ENCODE assay signal across 14 cellular contexts in genomic region chr20:19816386-19816785, GRCh38. TPM values are rescaled to one million over a fixed set of nuclear protein-coding genes. Genes with fewer than 3 reads are reported as not detected.
DNase-seq lines count a peak whose midpoint lies in the region; ATAC-seq, FAIRE-seq and TF ChIP-seq lines count a peak whose summit lies in the region.
"Had no signal": no experiment of that assay in that cellular context is flagged by ENCODE, and none has a peak within 500 bp of the region (broad histone marks: within the 10 kb centered on the region; RNA-seq: fewer than 3 reads in every experiment).

No MANE protein-coding gene starts in this region.

- peaks cover 2% of the 10 kb centered on the region for H3K79me1 ChIP-seq in trophoblast cell (ENCODE audit: low read length)

- no peak overlapping the region for H3K4me3 ChIP-seq in BLaER1 treated with 17β-estradiol and CSF1 and Interleukin-3, amounts not matched to agents 10 nM and 100 nM
- H3K4me3 ChIP-seq in PC-3 (ENCODE audit: low read length), result no peak overlapping the region
- no peak overlapping the region for H3K4me3 ChIP-seq in endothelial cell of umbilical vein (replicated peaks in 1 of 3; ENCODE audit: insufficient read depth in 1 of 3, low read depth in 1 of 3, low read length in 3 of 3)
- H3K4me3 ChIP-seq in trophoblast cell (ENCODE audit: low read depth, low read length), result no peak overlapping the region
- H3K4me3 ChIP-seq: pancreas had no signal

- intact Hi-C loops in PC-3 (cut with micrococcal nuclease) (loop anchor here (5.0 kb wide), 2 partner anchors 41 to 161 kb away; no protein-coding TSS in a partner anchor), endothelial cell of umbilical vein (cut with micrococcal nuclease) (loop anchor here (2.0 to 10.0 kb wide), 2 partner anchors 14 to 918 kb away; no protein-coding TSS in a partner anchor)

- H3K4me1 ChIP-seq in BLaER1 treated with 17β-estradiol and CSF1 and Interleukin-3, amounts not matched to agents 10 nM and 100 nM, result peaks cover 63 to 80% (median 75%) of the 10 kb centered on the region in 10 experiments
- H3K4me1 ChIP-seq in PC-3 (ENCODE audit: insufficient read depth, low read length) (peaks cover 50% of the 10 kb centered on the region), endothelial cell of umbilical vein (ENCODE audit: control insufficient read depth, extremely low read depth, insufficient read depth, low read length) (peaks cover 59% of the 10 kb centered on the region), trophoblast cell (ENCODE audit: control insufficient read depth in 1 of 2, insufficient read depth in 2 of 2, low read length in 2 of 2) (peaks cover 0 to 3% of the 10 kb centered on the region in 2 experiments)

- H2AFZ ChIP-seq in PC-3 (ENCODE audit: low read length), result no peak overlapping the region
- H2AFZ ChIP-seq in endothelial cell of umbilical vein (ENCODE audit: low read depth, low read length), result no peak overlapping the region
- H2AFZ ChIP-seq in trophoblast cell (ENCODE audit: insufficient read depth, low read length, poor library complexity), result no peak overlapping the region

- H3K18ac ChIP-seq in trophoblast cell (ENCODE audit: low read length), result no peak overlapping the region

- no peak overlapping the region for H3K4ac ChIP-seq in trophoblast cell (ENCODE audit: low read depth, low read length)

- H3K23ac ChIP-seq in trophoblast cell (ENCODE audit: low read length), result no peak overlapping the region

- peak overlapping the region in 10 of 11 experiments; percentile 39 to 72 (median 64); a peak in 19 of 22 replicates for H3K27ac ChIP-seq in BLaER1 treated with 17β-estradiol and CSF1 and Interleukin-3, amounts not matched to agents 10 nM and 100 nM
- H3K27ac ChIP-seq in PC-3 (ENCODE audit: low read length) (peak overlapping the region; percentile 98), endothelial cell of umbilical vein (ENCODE audit: insufficient read depth, low read depth, low read length) (peak overlapping the region; percentile 96), trophoblast cell (ENCODE audit: low read depth, low read length) (no peak overlapping the region)
- H3K27ac ChIP-seq: pancreas had no signal

- H2BK120ac ChIP-seq in trophoblast cell (ENCODE audit: insufficient read depth, low read length, poor library complexity), result no peak overlapping the region

- H4K91ac ChIP-seq in trophoblast cell (ENCODE audit: low read depth, low read length), result peak overlapping the region; percentile 70

- no peak overlapping the region for H3K14ac ChIP-seq in trophoblast cell (ENCODE audit: low read length)

- no peaks in the 10 kb centered on the region; a peak in 3 of 22 replicates for H4K20me1 ChIP-seq in BLaER1 treated with 17β-estradiol and CSF1 and Interleukin-3, amounts not matched to agents 10 nM and 100 nM
- H4K20me1 ChIP-seq in PC-3 (ENCODE audit: low read length) (no peaks in the 10 kb centered on the region), endothelial cell of umbilical vein (replicated peaks; ENCODE audit: control insufficient read depth, extremely low read depth, insufficient read depth, low read length) (no peaks in the 10 kb centered on the region)

- H3K9ac ChIP-seq in BLaER1 treated with 17β-estradiol and CSF1 and Interleukin-3, amounts not matched to agents 10 nM and 100 nM, result peak overlapping the region in 1 of 11 experiments; percentile 35; a peak in 2 of 22 replicates
- peak overlapping the region; percentile 89 for H3K9ac ChIP-seq in PC-3 (ENCODE audit: low read length)
- peak overlapping the region; percentile 88 for H3K9ac ChIP-seq in endothelial cell of umbilical vein (replicated peaks; ENCODE audit: extremely low read depth, insufficient read depth, low read length)
- no peak overlapping the region for H3K9ac ChIP-seq in trophoblast cell (ENCODE audit: low read length)

- no CpG with 5 or more reads among the region's 4 CpGs for WGBS in trophoblast cell (ENCODE audit: extremely low coverage, insufficient coverage, insufficient read length)

- no peak overlapping the region for H4K12ac ChIP-seq in trophoblast cell (ENCODE audit: low read depth, low read length)

- H3K27me3 ChIP-seq in BLaER1 treated with 17β-estradiol and CSF1 and Interleukin-3, amounts not matched to agents 10 nM and 100 nM, result no peaks in the 10 kb centered on the region
- no peaks in the 10 kb centered on the region for H3K27me3 ChIP-seq in PC-3 (ENCODE audit: low read length)
- no peaks in the 10 kb centered on the region for H3K27me3 ChIP-seq in endothelial cell of umbilical vein (ENCODE audit: control insufficient read depth in 2 of 2, insufficient read depth in 2 of 2, low read length in 2 of 2)
- H3K27me3 ChIP-seq in trophoblast cell (ENCODE audit: insufficient read depth, low read length), result no peaks in the 10 kb centered on the region
- H3K27me3 ChIP-seq: pancreas had no signal

- no peak for TF ChIP-seq POLR2A in endothelial cell of umbilical vein (IDR thresholded peaks at IDR 0.05; ENCODE audit: low read depth, low read length)

- peak overlapping the region; percentile 55 to 87 (median 74) for H3K4me2 ChIP-seq in BLaER1 treated with 17β-estradiol and CSF1 and Interleukin-3, amounts not matched to agents 10 nM and 100 nM
- peak overlapping the region; percentile 52 for H3K4me2 ChIP-seq in PC-3 (ENCODE audit: low read length)
- H3K4me2 ChIP-seq in endothelial cell of umbilical vein (ENCODE audit: insufficient read depth, low read length), result peak overlapping the region; percentile 47
- H3K4me2 ChIP-seq in trophoblast cell (ENCODE audit: low read length), result no peak overlapping the region

- no peak overlapping the region for H2AK5ac ChIP-seq in trophoblast cell (ENCODE audit: low read length)

- peak; percentile 49 for DNase-seq in PC-3
- DNase-seq in endothelial cell of umbilical vein (ENCODE audit: low read depth, low spot score), result no peak
- DNase-seq in trophoblast cell, result no peak
- DNase-seq in NCI-H510A (lab: John Stamatoyannopoulos, UW), result no peak
- DNase-seq: activated CD4-positive, alpha-beta T cell treated with anti-CD3 and anti-CD28 coated beads, Interleukin-2, amount 50 U/mL, for 1 hour; activated naive CD8-positive, alpha-beta T cell treated with anti-CD3 and anti-CD28 coated beads for 36 hours; activated T-cell treated with anti-CD3 and anti-CD28 coated beads, Interleukin-2, amount 50 U/mL, for 24 hours; NCI-H187 treated with DMSO at 0.1 percent for 48 hours; pancreas; stimulated activated naive CD8-positive, alpha-beta T cell treated with anti-CD3 and anti-CD28 coated beads, Interleukin-15, amount 100 ng/mL, for 72 hours had no signal

- TF ChIP-seq CTCF in PC-3 (conservative IDR thresholded peaks at IDR 0.05; ENCODE audit: low read depth, low read length) (no peak), endothelial cell of umbilical vein (IDR thresholded peaks at IDR 0.05; ENCODE audit: extremely low read depth in 1 of 2, insufficient read depth in 1 of 2, low read depth in 1 of 2, low read length in 2 of 2) (no peak)

- FAIRE-seq in endothelial cell of umbilical vein (lab: Jason Lieb, UNC), result no peak
- FAIRE-seq: pancreas had no signal

- H3K9me2 ChIP-seq in PC-3 (replicated peaks; ENCODE audit: low read length), result no peaks in the 10 kb centered on the region

- peaks cover 7 to 17% (median 9%) of the 10 kb centered on the region in 11 experiments; a peak in 20 of 22 replicates for H3K9me3 ChIP-seq in BLaER1 treated with 17β-estradiol and CSF1 and Interleukin-3, amounts not matched to agents 10 nM and 100 nM (replicated peaks in 1 of 11)
- H3K9me3 ChIP-seq in PC-3 (ENCODE audit: low read length) (no peaks in the 10 kb centered on the region), endothelial cell of umbilical vein (replicated peaks; ENCODE audit: control insufficient read depth, insufficient read depth, low read length) (no peaks in the 10 kb centered on the region), trophoblast cell (ENCODE audit: insufficient read depth, low read depth, low read length) (peaks cover 2% of the 10 kb centered on the region)
- H3K9me3 ChIP-seq: pancreas had no signal

- dilution Hi-C loops in endothelial cell of umbilical vein (cut with MboI; ENCODE audit: extremely low pct_ligation_motif_present, low sequenced_read_pairs), result loop anchor here (5.0 to 25.0 kb wide), 2 partner anchors 71 to 171 kb away; no protein-coding TSS in a partner anchor

- H2BK5ac ChIP-seq in trophoblast cell (ENCODE audit: low read depth, low read length, poor library complexity), result no peak overlapping the region

- no peak overlapping the region for H2BK12ac ChIP-seq in trophoblast cell (ENCODE audit: low read length)

- H3F3A ChIP-seq in PC-3 (ENCODE audit: low read length, unreplicated experiment), result peaks cover 10% of the 10 kb centered on the region

- H3K9me1 ChIP-seq in endothelial cell of umbilical vein (replicated peaks; ENCODE audit: control insufficient read depth, extremely low read depth, insufficient read depth, low read length), result no peaks in the 10 kb centered on the region

- H4K8ac ChIP-seq in trophoblast cell (ENCODE audit: low read depth, low read length), result no peak overlapping the region

- no TSS peak for BruUV-seq in PC-3 (replicated peaks; lab: Mats Ljungman, UMichigan)
- BruUV-seq in endothelial cell of umbilical vein (replicated peaks; lab: Mats Ljungman, UMichigan), result TSS peak; percentile 71

- CTCF ChIA-PET in PC-3 (lab: Charles Lee) (interaction anchor here (1.9 kb wide), 1 partner anchor 11 kb away, joined by 18 read pairs; no protein-coding TSS in a partner anchor), endothelial cell of umbilical vein (lab: Charles Lee) (interaction anchor here (1.3 to 4.1 kb wide), 5 partner anchors 11 to 177 kb away, joined by 4 to 32 read pairs (median 23); no protein-coding TSS in a partner anchor)

- ATAC-seq in PC-3 (no peak), HG03460 (IDR thresholded peaks at IDR 0.05; ENCODE audit: unreplicated experiment) (no peak), HG02798 (IDR thresholded peaks at IDR 0.05; ENCODE audit: poor library complexity, unreplicated experiment) (no peak), HG02642 (IDR thresholded peaks at IDR 0.05; ENCODE audit: poor library complexity, unreplicated experiment) (no peak)
- ATAC-seq: stimulated activated naive CD8-positive, alpha-beta T cell treated with anti-CD3 and anti-CD28 coated beads, Interleukin-15, amount 100 ng/mL, for 72 hours had no signal

- POLR2A ChIA-PET in PC-3 (lab: Charles Lee; ENCODE audit: unreplicated experiment), result no interaction called here
- POLR2A ChIA-PET in endothelial cell of umbilical vein (lab: Charles Lee), result interaction anchor here (1.2 to 1.3 kb wide), 3 partner anchors 9 to 176 kb away, joined by 3 to 5 read pairs (median 3); no protein-coding TSS in a partner anchor

- H3K36me3 ChIP-seq in BLaER1 treated with 17β-estradiol and CSF1 and Interleukin-3, amounts not matched to agents 10 nM and 100 nM, result peaks cover 0 to 14% (median 5%) of the 10 kb centered on the region in 11 experiments; a peak in 7 of 22 replicates
- H3K36me3 ChIP-seq in PC-3 (ENCODE audit: low read depth, low read length) (no peaks in the 10 kb centered on the region), endothelial cell of umbilical vein (ENCODE audit: control insufficient read depth in 2 of 2, extremely low read depth in 1 of 2, insufficient read depth in 2 of 2, low read length in 2 of 2) (no peaks in the 10 kb centered on the region), trophoblast cell (ENCODE audit: control insufficient read depth in 1 of 2, insufficient read depth in 2 of 2, low read length in 2 of 2) (peaks cover 0 to 3% of the 10 kb centered on the region in 2 experiments)
- H3K36me3 ChIP-seq: pancreas had no signal

- H3K79me2 ChIP-seq in PC-3 (ENCODE audit: low read length) (no peaks in the 10 kb centered on the region), endothelial cell of umbilical vein (ENCODE audit: control insufficient read depth, insufficient read depth, low read length) (no peaks in the 10 kb centered on the region), trophoblast cell (ENCODE audit: control insufficient read depth, insufficient read depth, low read length, poor library complexity) (no peaks in the 10 kb centered on the region)

RNA-seq across cellular contexts. Expression of gene RIN2, which starts 58.3 kb away (rescaled TPM):
- 64.3 and 69.8 TPM in 2 replicates for total RNA-seq in PC-3 (2014; rRNA removed)
- 98.5 and 119 TPM in 2 replicates for total RNA-seq in endothelial cell of umbilical vein
- polyA plus RNA-seq in endothelial cell of umbilical vein, result 18.0 and 22.6 TPM in 2 replicates
- 26.4 and 28.1 TPM in 2 replicates for polyA plus RNA-seq in endothelial cell of umbilical vein (2011; cell fraction: cytosol; rRNA removed)
- 78.0 and 79.9 TPM in 2 replicates for polyA plus RNA-seq in endothelial cell of umbilical vein (2011; cell fraction: nucleus; rRNA removed)
- polyA plus RNA-seq in endothelial cell of umbilical vein (2012), result 44.9 and 47.0 TPM in 2 replicates
- 121 and 149 TPM in 2 replicates for polyA minus RNA-seq in endothelial cell of umbilical vein
- polyA minus RNA-seq in endothelial cell of umbilical vein (2011; cell fraction: cytosol; rRNA and poly(A)+ RNA removed), result 9.7 TPM
- polyA minus RNA-seq in endothelial cell of umbilical vein (2011; cell fraction: nucleus; rRNA and poly(A)+ RNA removed), result 186 and 192 TPM in 2 replicates
- polyA plus RNA-seq in trophoblast cell (2013), result 16.5 and 17.0 TPM in 2 replicates
- total RNA-seq: activated naive CD8-positive, alpha-beta T cell treated with anti-CD3 and anti-CD28 coated beads for 36 hours had no signal
